In the genomic region with DNA sequence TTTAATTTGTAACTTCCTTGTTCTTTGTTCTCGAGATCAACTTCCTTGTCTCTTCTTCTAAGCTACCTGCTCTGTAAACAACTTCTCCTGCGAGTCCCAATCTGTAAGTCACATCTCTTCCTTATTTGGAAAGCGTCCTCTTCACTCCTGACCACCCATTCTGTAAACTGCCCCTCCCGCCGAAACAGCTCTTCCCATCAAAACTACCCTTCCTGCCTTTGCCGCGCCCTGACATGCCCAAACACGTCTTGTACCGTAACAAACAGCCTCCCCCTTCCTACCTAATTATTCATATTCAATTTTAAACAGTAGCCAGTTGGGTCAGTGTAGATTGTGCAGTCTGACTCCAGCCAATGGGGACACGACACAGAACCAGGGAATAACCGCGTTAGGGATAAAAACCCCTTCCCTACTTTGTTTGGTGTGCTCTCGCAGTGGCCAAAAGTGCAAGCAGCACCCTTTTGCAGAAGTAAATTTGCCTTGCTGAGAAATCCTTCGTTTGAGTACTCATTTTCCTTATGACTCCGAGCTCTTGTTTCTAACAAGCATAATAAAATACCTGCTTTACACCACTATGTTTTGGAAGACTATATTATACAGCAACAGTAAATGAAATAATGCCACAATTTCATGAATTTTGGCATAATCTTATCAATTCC, we compare ENCODE assay signal across 15 cellular contexts. TPM values are rescaled to one million over a fixed set of nuclear protein-coding genes. Genes with fewer than 3 reads are reported as not detected.
DNase-seq lines count a peak whose midpoint lies in the region; ATAC-seq, FAIRE-seq and TF ChIP-seq lines count a peak whose summit lies in the region.
"Had no signal": no experiment of that assay in that cellular context is flagged by ENCODE, and none has a peak within 500 bp of the region (broad histone marks: within the 10 kb centered on the region; RNA-seq: fewer than 3 reads in every experiment).

No MANE protein-coding gene starts in this region.

- peaks cover 5% of the 10 kb centered on the region for H3K27me3 Mint-ChIP-seq in endothelial cell (ENCODE audit: unreplicated experiment)
- no peaks in the 10 kb centered on the region for H3K27me3 Mint-ChIP-seq in type B pancreatic cell

- TF ChIP-seq RAD21 in HepG2 (CRISPR knock-in tag; IDR thresholded peaks at IDR 0.05): no peak

- H3K27me3 ChIP-seq in HepG2 (ENCODE audit: control insufficient read depth in 1 of 2, insufficient read depth in 2 of 2, low read length in 2 of 2) (no peaks in the 10 kb centered on the region), right lobe of liver (no peaks in the 10 kb centered on the region), mesendoderm (ENCODE audit: insufficient read depth, low read length, poor library complexity) (no peaks in the 10 kb centered on the region), thyroid gland (no peaks in the 10 kb centered on the region)

- no peak overlapping the region for H3K4ac ChIP-seq in mesendoderm (ENCODE audit: low read depth, low read length)

- POLR2A ChIA-PET in HepG2 (lab: Yijun Ruan, JAX): no interaction called here

- in situ Hi-C loops in HepG2 (cut with HindIII; ENCODE audit: extremely low pct_ligation_motif_present, low pct_unique_long_range_greater_than_20kb): no loop called here

- H3K36me3 Mint-ChIP-seq in endothelial cell (ENCODE audit: low read depth, unreplicated experiment): peaks cover 63% of the 10 kb centered on the region
- peaks cover 45% of the 10 kb centered on the region for H3K36me3 Mint-ChIP-seq in type B pancreatic cell

- H3K4me1 ChIP-seq in HepG2 (ENCODE audit: insufficient read depth, low read length) (no peaks in the 10 kb centered on the region), right lobe of liver (no peaks in the 10 kb centered on the region), mesendoderm (ENCODE audit: control insufficient read depth, low read depth, low read length) (no peaks in the 10 kb centered on the region), thyroid gland (no peaks in the 10 kb centered on the region)

- H3K9ac ChIP-seq in HepG2 (ENCODE audit: insufficient read depth, low read depth, low read length) (no peak overlapping the region), mesendoderm (ENCODE audit: low read length) (no peak overlapping the region)

- H3K56ac ChIP-seq in mesendoderm (ENCODE audit: low read length): no peak overlapping the region

- H2BK120ac ChIP-seq in mesendoderm (ENCODE audit: low read depth, low read length): no peak overlapping the region

- peaks cover 22% of the 10 kb centered on the region for H3K9me3 ChIP-seq in HepG2 (ENCODE audit: low read length)
- H3K9me3 ChIP-seq in right lobe of liver: no peaks in the 10 kb centered on the region
- H3K9me3 ChIP-seq in thyroid gland: no peaks in the 10 kb centered on the region

- no peak overlapping the region for H4K5ac ChIP-seq in mesendoderm (ENCODE audit: low read length)

- H3K4me1 Mint-ChIP-seq in endothelial cell (ENCODE audit: unreplicated experiment): peaks cover 3% of the 10 kb centered on the region
- no peaks in the 10 kb centered on the region for H3K4me1 Mint-ChIP-seq in type B pancreatic cell (ENCODE audit: unreplicated experiment)

- no peak for TF ChIP-seq CTCF in HepG2 (CRISPR knock-in tag; IDR thresholded peaks at IDR 0.05)
- TF ChIP-seq CTCF in right lobe of liver (IDR thresholded peaks at IDR 0.05): no peak
- TF ChIP-seq CTCF in endothelial cell (IDR thresholded peaks at IDR 0.05; ENCODE audit: unreplicated experiment): no peak
- TF ChIP-seq CTCF in type B pancreatic cell (conservative IDR thresholded peaks at IDR 0.05): no peak
- no peak for TF ChIP-seq CTCF in thyroid gland (IDR thresholded peaks at IDR 0.05)

- H3K79me2 ChIP-seq in HepG2 (ENCODE audit: insufficient read depth, low read length) (peaks cover 3% of the 10 kb centered on the region), mesendoderm (ENCODE audit: control insufficient read depth, insufficient read depth, low read length) (peaks cover under 1% of the 10 kb centered on the region)

- H3K27ac Mint-ChIP-seq in endothelial cell (ENCODE audit: unreplicated experiment): no peak overlapping the region
- peak overlapping the region; percentile 61 for H3K27ac Mint-ChIP-seq in type B pancreatic cell

- TF ChIP-seq EP300 in HepG2 (IDR thresholded peaks at IDR 0.05; ENCODE audit: low read depth in 2 of 2, low read length in 2 of 2) (no peak), HepG2 (CRISPR knock-in tag; IDR thresholded peaks at IDR 0.05; ENCODE audit: borderline replicate concordance) (no peak)

- H4K8ac ChIP-seq in mesendoderm (ENCODE audit: low read depth, low read length): no peak overlapping the region

- H3K23ac ChIP-seq in mesendoderm (ENCODE audit: low read length): no peak overlapping the region

- H3K36me3 ChIP-seq in HepG2 (replicated peaks in 1 of 2; ENCODE audit: control insufficient read depth in 1 of 2, insufficient read depth in 2 of 2, low read length in 2 of 2): 0 out of 5 replicates have a peak, but pooled peaks cover 1 to 6% of the 10 kb centered on the region in 2 experiments
- H3K36me3 ChIP-seq in right lobe of liver: no peaks in the 10 kb centered on the region
- no peaks in the 10 kb centered on the region for H3K36me3 ChIP-seq in mesendoderm (ENCODE audit: control insufficient read depth, insufficient read depth, low read length)
- H3K36me3 ChIP-seq in thyroid gland: no peaks in the 10 kb centered on the region

- H3K9me3 Mint-ChIP-seq in endothelial cell (ENCODE audit: unreplicated experiment): peaks cover 23% of the 10 kb centered on the region
- peaks cover 16% of the 10 kb centered on the region for H3K9me3 Mint-ChIP-seq in type B pancreatic cell

- WGBS in HepG2 (ENCODE audit: low lambda C conversion rate): 96% methylated on average over 15 of the region's 15 CpGs
- 91% methylated on average over 12 of the region's 15 CpGs for WGBS in right lobe of liver (ENCODE audit: insufficient coverage, low coverage, low lambda C conversion rate, missing lambda C conversion rate)
- WGBS in mesendoderm (ENCODE audit: extremely low coverage, insufficient coverage, low lambda C conversion rate): no CpG with 5 or more reads among the region's 15 CpGs
- WGBS in thyroid gland, 2 donors: 95 to 96% methylated on average over 15 of the region's 15 CpGs

- no peak overlapping the region for H2BK5ac ChIP-seq in mesendoderm (ENCODE audit: low read length)

- H4K20me1 ChIP-seq in HepG2 (ENCODE audit: insufficient read depth, low read length): no peaks in the 10 kb centered on the region

- no TSS peak for BruUV-seq in HepG2 (replicated peaks; lab: Mats Ljungman, UMichigan)

- H3K4me2 ChIP-seq in HepG2 (ENCODE audit: low read depth, low read length): no peak overlapping the region
- H3K4me2 ChIP-seq in mesendoderm (ENCODE audit: low read length): no peak overlapping the region

- ATAC-seq in HepG2 (no peak), right lobe of liver (no peak)

- intact Hi-C loops in HepG2 (cut with micrococcal nuclease; ENCODE audit: unreplicated experiment): no loop called here
- intact Hi-C loops in right lobe of liver (cut with DNase I): no loop called here
- intact Hi-C loops in thyroid gland (cut with DNase I): no loop called here

- H2BK15ac ChIP-seq in mesendoderm (replicated peaks; ENCODE audit: low read depth): no peak overlapping the region

- DNase-seq in HepG2 (ENCODE audit: low spot score) (no peak), right lobe of liver (no peak), SKM-1 (lab: John Stamatoyannopoulos, UW; ENCODE audit: unreplicated experiment) (peak; percentile 91), endothelial cell (ENCODE audit: low spot score) (no peak), type B pancreatic cell (ENCODE audit: extremely low spot score, unreplicated experiment) (no peak), mesendoderm (no peak), thyroid gland (no peak), iPS-NIHi7 (ENCODE audit: extremely low spot score) (no peak)
- DNase-seq: activated CD4-positive, CD25-positive, alpha-beta regulatory T cell; DMS79 treated with DMSO at 0.1 percent for 48 hours; kidney glomerular epithelial cell; NCI-H1048; NCI-H2227 treated with DMSO at 0.1 percent for 48 hours had no signal

- H3K79me1 ChIP-seq in mesendoderm (ENCODE audit: low read length): peaks cover 6% of the 10 kb centered on the region

- H2AFZ ChIP-seq in HepG2 (ENCODE audit: low read length): no peak overlapping the region

- no peak overlapping the region for H3K4me3 ChIP-seq in HepG2 (replicated peaks in 1 of 3; ENCODE audit: insufficient read depth in 1 of 3, low read depth in 2 of 3, low read length in 3 of 3)
- no peak overlapping the region for H3K4me3 ChIP-seq in right lobe of liver
- H3K4me3 ChIP-seq in mesendoderm (ENCODE audit: low read length): no peak overlapping the region
- H3K4me3 ChIP-seq in thyroid gland (replicated peaks in 1 of 3): no peak overlapping the region
- H3K4me3 ChIP-seq: SK-N-MC had no signal

- no peak overlapping the region for H3K18ac ChIP-seq in mesendoderm (ENCODE audit: low read length)

- H2AK5ac ChIP-seq in mesendoderm (ENCODE audit: low read length): no peak overlapping the region

- CTCF ChIA-PET in HepG2 (lab: Yijun Ruan, JAX; ENCODE audit: low intra/inter-chr PET ratio, low total read pairs): no interaction called here

- TF ChIP-seq POLR2A in HepG2 (IDR thresholded peaks at IDR 0.05; ENCODE audit: insufficient read depth in 1 of 2, low read depth in 2 of 2, low read length in 2 of 2) (no peak), right lobe of liver (IDR thresholded peaks at IDR 0.05) (no peak), thyroid gland (IDR thresholded peaks at IDR 0.05) (no peak)

- FAIRE-seq in HepG2 (lab: Jason Lieb, UNC): no peak
- FAIRE-seq: HTR-8/SVneo had no signal

- H3K27ac ChIP-seq in HepG2 (ENCODE audit: extremely low read length, insufficient read depth, low read length) (no peak overlapping the region), right lobe of liver (no peak overlapping the region), mesendoderm (ENCODE audit: low read depth, low read length) (no peak overlapping the region), thyroid gland (no peak overlapping the region)
- H3K27ac ChIP-seq: SK-N-MC had no signal

- H3K4me3 Mint-ChIP-seq in endothelial cell (ENCODE audit: unreplicated experiment): peak overlapping the region; percentile 12
- no peak overlapping the region for H3K4me3 Mint-ChIP-seq in type B pancreatic cell

RNA-seq across cellular contexts. Expression of gene PIAS2, which starts 39.8 kb away (rescaled TPM):
- total RNA-seq in HepG2 (2016; rRNA removed; fragmentation: Illumina TruSeq; extraction: Trizol) (12.1 and 12.2 TPM in 2 replicates), right lobe of liver (10 to 100 TPM in 5 of 6 experiments, 1 to 10 TPM in 1; 8.3 to 21.8 (median 13.3) TPM), endothelial cell (ENCODE audit: unreplicated experiment) (47.5 TPM), type B pancreatic cell (ENCODE audit: low replicate concordance) (23.9 and 37.6 TPM in 2 replicates), thyroid gland (10 to 100 TPM; 38.7 to 81.6 (median 42.3) TPM)
- 21.1 and 21.8 TPM in 2 replicates for total RNA-seq in HepG2 (2016; cell fraction: cytosol; rRNA removed; fragmentation: Illumina TruSeq; extraction: Trizol; ENCODE audit: low read depth)
- 10.0 and 12.5 TPM in 2 replicates for total RNA-seq in HepG2 (2016; cell fraction: insoluble cytoplasmic fraction; rRNA removed; fragmentation: Illumina TruSeq; extraction: Trizol)
- 15.9 and 20.3 TPM in 2 replicates for total RNA-seq in HepG2 (2016; cell fraction: membrane; rRNA removed; fragmentation: Illumina TruSeq; extraction: Trizol)
- total RNA-seq in HepG2 (2016; cell fraction: nucleus; rRNA removed; fragmentation: Illumina TruSeq; extraction: Trizol): 23.1 and 23.2 TPM in 2 replicates
- 9.7 and 12.7 TPM in 2 replicates for polyA plus RNA-seq in HepG2 (2011; rRNA removed)
- 6.0 and 6.5 TPM in 2 replicates for polyA plus RNA-seq in HepG2 (2011; cell fraction: cytosol; rRNA removed)
- 19.3 and 20.3 TPM in 2 replicates for polyA plus RNA-seq in HepG2 (2011; cell fraction: nucleus; rRNA removed)
- polyA plus RNA-seq in HepG2 (2012): 6.3 and 11.8 TPM in 2 replicates
- polyA plus RNA-seq in HepG2 (2016; cell fraction: cytosol; fragmentation: Illumina TruSeq; extraction: Trizol; ENCODE audit: low read depth): 4.7 and 5.8 TPM in 2 replicates
- 9.0 and 11.6 TPM in 2 replicates for polyA plus RNA-seq in HepG2 (2016; cell fraction: insoluble cytoplasmic fraction; fragmentation: Illumina TruSeq; extraction: Trizol; ENCODE audit: low read depth)
- polyA plus RNA-seq in HepG2 (2016; cell fraction: membrane; fragmentation: Illumina TruSeq; extraction: Trizol; ENCODE audit: low read depth): 9.3 and 11.1 TPM in 2 replicates
- 10.0 and 12.3 TPM in 2 replicates for polyA plus RNA-seq in HepG2 (2016; cell fraction: nucleus; fragmentation: Illumina TruSeq; extraction: Trizol; ENCODE audit: insufficient read depth, low read depth)
- 19.2 and 24.1 TPM in 2 replicates for polyA minus RNA-seq in HepG2 (2011; rRNA and poly(A)+ RNA removed; ENCODE audit: low replicate concordance)
- polyA minus RNA-seq in HepG2 (2011; cell fraction: cytosol; rRNA and poly(A)+ RNA removed): 6.9 and 7.9 TPM in 2 replicates
- 106 and 144 TPM in 2 replicates for polyA minus RNA-seq in HepG2 (2011; cell fraction: nucleus; rRNA and poly(A)+ RNA removed)
- 34.0 TPM for polyA plus RNA-seq in mesendoderm (2013, experiment 1 of 2)
- polyA plus RNA-seq in mesendoderm (2013, experiment 2 of 2): 36.2 TPM

RNA-seq across cellular contexts. Expression of gene KATNAL2, which starts 39.9 kb away (rescaled TPM):
- total RNA-seq in HepG2 (2016; rRNA removed; fragmentation: Illumina TruSeq; extraction: Trizol) (not detected in 2 replicates), right lobe of liver (1 to 10 TPM; 1.2 to 5.1 (median 2.7) TPM), endothelial cell (ENCODE audit: unreplicated experiment) (7.9 TPM), type B pancreatic cell (ENCODE audit: low replicate concordance) (1.9 and 8.6 TPM in 2 replicates), thyroid gland (100 to 1,000 TPM in 1 of 4 donors, 10 to 100 TPM in 3; 11.3 to 104 (median 63.3) TPM)
- total RNA-seq in HepG2 (2016; cell fraction: cytosol; rRNA removed; fragmentation: Illumina TruSeq; extraction: Trizol; ENCODE audit: low read depth): not detected in 2 replicates
- total RNA-seq in HepG2 (2016; cell fraction: insoluble cytoplasmic fraction; rRNA removed; fragmentation: Illumina TruSeq; extraction: Trizol): not detected in 2 replicates
- total RNA-seq in HepG2 (2016; cell fraction: membrane; rRNA removed; fragmentation: Illumina TruSeq; extraction: Trizol): 0.17 TPM in 1 of 2 replicates, not detected in the other
- total RNA-seq in HepG2 (2016; cell fraction: nucleus; rRNA removed; fragmentation: Illumina TruSeq; extraction: Trizol): not detected in 2 replicates
- polyA plus RNA-seq in HepG2 (2011; rRNA removed): not detected in 2 replicates
- polyA plus RNA-seq in HepG2 (2011; cell fraction: cytosol; rRNA removed): not detected in 2 replicates
- not detected in 2 replicates for polyA plus RNA-seq in HepG2 (2011; cell fraction: nucleus; rRNA removed)
- 0.53 and 0.59 TPM in 2 replicates for polyA plus RNA-seq in HepG2 (2012)
- polyA plus RNA-seq in HepG2 (2016; cell fraction: cytosol; fragmentation: Illumina TruSeq; extraction: Trizol; ENCODE audit: low read depth): not detected in 2 replicates
- polyA plus RNA-seq in HepG2 (2016; cell fraction: insoluble cytoplasmic fraction; fragmentation: Illumina TruSeq; extraction: Trizol; ENCODE audit: low read depth): not detected in 2 replicates
- 0.11 TPM in 1 of 2 replicates, not detected in the other for polyA plus RNA-seq in HepG2 (2016; cell fraction: membrane; fragmentation: Illumina TruSeq; extraction: Trizol; ENCODE audit: low read depth)
- polyA plus RNA-seq in HepG2 (2016; cell fraction: nucleus; fragmentation: Illumina TruSeq; extraction: Trizol; ENCODE audit: insufficient read depth, low read depth): not detected in 2 replicates
- polyA minus RNA-seq in HepG2 (2011; rRNA and poly(A)+ RNA removed; ENCODE audit: low replicate concordance): 2.1 TPM in 1 of 2 replicates, not detected in the other
- not detected in 2 replicates for polyA minus RNA-seq in HepG2 (2011; cell fraction: cytosol; rRNA and poly(A)+ RNA removed)
- polyA minus RNA-seq in HepG2 (2011; cell fraction: nucleus; rRNA and poly(A)+ RNA removed): not detected in 2 replicates
- 3.3 TPM for polyA plus RNA-seq in mesendoderm (2013, experiment 1 of 2)
- 3.4 TPM for polyA plus RNA-seq in mesendoderm (2013, experiment 2 of 2)
